In the genomic region with DNA sequence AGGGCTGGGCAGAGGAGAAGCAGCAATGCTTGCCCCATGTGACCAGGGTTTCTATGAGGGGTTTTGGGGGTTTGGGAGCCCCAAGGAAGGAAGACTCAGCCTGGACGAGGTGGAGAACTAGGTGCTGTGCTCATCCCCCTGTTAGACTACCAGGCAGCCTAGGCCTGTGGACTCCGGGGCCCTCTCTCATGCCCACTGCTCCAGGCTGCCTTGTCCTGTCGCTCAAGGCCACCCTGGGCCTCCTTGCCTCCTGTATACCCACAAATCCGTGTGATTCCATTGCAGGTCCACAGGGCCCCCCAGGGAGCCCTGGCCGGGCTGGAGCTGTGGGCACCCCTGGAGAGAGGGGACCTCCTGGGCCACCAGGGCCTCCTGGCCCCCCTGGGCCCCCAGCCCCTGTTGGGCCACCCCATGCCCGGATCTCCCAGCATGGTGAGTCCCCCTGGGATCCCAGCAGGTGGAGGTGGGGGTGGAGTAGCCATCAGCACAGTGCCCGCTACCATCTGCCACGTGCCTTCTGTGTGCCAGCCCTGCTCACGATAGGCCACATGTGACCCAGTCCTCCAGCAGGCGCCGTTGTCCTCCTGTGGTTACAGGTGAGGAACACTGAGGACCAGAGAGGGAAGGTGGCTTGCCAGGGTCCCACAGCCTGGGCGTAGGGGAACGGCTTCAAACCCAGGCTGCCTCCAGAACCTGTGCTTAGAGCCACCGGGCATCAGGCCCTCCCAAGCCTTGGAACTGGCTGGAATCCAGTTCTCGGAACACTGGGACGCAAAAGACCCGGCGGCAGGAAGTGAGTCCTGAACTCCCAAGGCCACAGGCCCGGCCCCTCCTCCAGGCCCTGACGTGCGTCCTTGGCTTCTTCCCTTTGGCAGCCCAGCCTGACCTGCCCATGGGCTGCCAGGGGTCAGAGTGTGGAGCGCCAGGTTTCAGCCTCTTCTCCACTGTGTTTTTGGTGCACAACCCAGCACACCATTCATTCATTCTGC, we compare ENCODE assay signal across 19 cellular contexts. TPM values are rescaled to one million over a fixed set of nuclear protein-coding genes. Genes with fewer than 3 reads are reported as not detected.
DNase-seq lines count a peak whose midpoint lies in the region; ATAC-seq, FAIRE-seq and TF ChIP-seq lines count a peak whose summit lies in the region.
"Had no signal": no experiment of that assay in that cellular context is flagged by ENCODE, and none has a peak within 500 bp of the region (broad histone marks: within the 10 kb centered on the region; RNA-seq: fewer than 3 reads in every experiment).

No MANE protein-coding gene starts in this region.

- H3K4me3 ChIP-seq in SK-N-SH (ENCODE audit: low read depth in 2 of 2, low read length in 1 of 2) (no peak overlapping the region), endothelial cell of umbilical vein (replicated peaks in 1 of 3; ENCODE audit: insufficient read depth in 1 of 3, low read depth in 1 of 3, low read length in 3 of 3) (no peak overlapping the region), liver (ENCODE audit: low read depth in 1 of 3, low read length in 3 of 3) (no peak overlapping the region), thyroid gland (replicated peaks in 1 of 3) (no peak overlapping the region), brain microvascular endothelial cell (ENCODE audit: low read depth, low read length) (no peak overlapping the region)
- H3K4me3 ChIP-seq: ascending aorta, dorsolateral prefrontal cortex, neural progenitor cell had no signal

- H2AFZ ChIP-seq in SK-N-SH (ENCODE audit: low read depth) (no peak overlapping the region), endothelial cell of umbilical vein (ENCODE audit: low read depth, low read length) (peak overlapping the region; percentile 88)
- H2AFZ ChIP-seq: neural progenitor cell had no signal

- no peaks in the 10 kb centered on the region for H3K9me1 ChIP-seq in endothelial cell of umbilical vein (replicated peaks; ENCODE audit: control insufficient read depth, extremely low read depth, insufficient read depth, low read length)

- ATAC-seq in SK-N-SH treated with all-trans-retinoic acid at 6 μM for 48 hours: no peak
- no peak for ATAC-seq in GM18867 (IDR thresholded peaks at IDR 0.05; ENCODE audit: unreplicated experiment)

- TF ChIP-seq POLR2A in endothelial cell of umbilical vein (IDR thresholded peaks at IDR 0.05; ENCODE audit: low read depth, low read length) (no peak), thyroid gland (IDR thresholded peaks at IDR 0.05) (no peak)

- H4K20me1 ChIP-seq in SK-N-SH (ENCODE audit: insufficient read depth): no peaks in the 10 kb centered on the region
- no peaks in the 10 kb centered on the region for H4K20me1 ChIP-seq in endothelial cell of umbilical vein (replicated peaks; ENCODE audit: control insufficient read depth, extremely low read depth, insufficient read depth, low read length)

- H3K4me1 ChIP-seq in SK-N-SH (ENCODE audit: control insufficient read depth in 1 of 2, insufficient read depth in 2 of 2, low read depth in 1 of 2, low read length in 1 of 2): no peaks in the 10 kb centered on the region
- peaks cover 8% of the 10 kb centered on the region for H3K4me1 ChIP-seq in endothelial cell of umbilical vein (ENCODE audit: control insufficient read depth, extremely low read depth, insufficient read depth, low read length)
- H3K4me1 ChIP-seq in liver (ENCODE audit: control insufficient read depth in 4 of 4, insufficient read depth in 4 of 4, low read length in 3 of 4): peaks cover 3 to 17% (median 8%) of the 10 kb centered on the region in 4 donors
- H3K4me1 ChIP-seq in thyroid gland: peaks cover 0 to 8% of the 10 kb centered on the region in 2 donors
- H3K4me1 ChIP-seq: neural progenitor cell had no signal

- H3K4me2 ChIP-seq in SK-N-SH: no peak overlapping the region
- no peak overlapping the region for H3K4me2 ChIP-seq in endothelial cell of umbilical vein (ENCODE audit: insufficient read depth, low read length)
- H3K4me2 ChIP-seq: neural progenitor cell had no signal

- intact Hi-C loops in endothelial cell of umbilical vein (cut with micrococcal nuclease) (no loop called here), thyroid gland (cut with DNase I) (no loop called here)

- TF ChIP-seq RAD21 in SK-N-SH (IDR thresholded peaks at IDR 0.05; ENCODE audit: low read length) (no peak), liver (IDR thresholded peaks at IDR 0.05) (peak in 1 of 2 donors; percentile 54)

- TF ChIP-seq CTCF in SK-N-SH (IDR thresholded peaks at IDR 0.05) (no peak), endothelial cell of umbilical vein (IDR thresholded peaks at IDR 0.05; ENCODE audit: extremely low read depth in 1 of 2, insufficient read depth in 1 of 2, low read depth in 1 of 2, low read length in 2 of 2) (no peak), liver (IDR thresholded peaks at IDR 0.05; ENCODE audit: low read depth, low read length, missing input control) (no peak), thyroid gland (IDR thresholded peaks at IDR 0.05) (no peak), brain microvascular endothelial cell (IDR thresholded peaks at IDR 0.05; ENCODE audit: low read depth, low read length, missing control alignments) (no peak)

- H3K79me2 ChIP-seq in SK-N-SH (ENCODE audit: insufficient read depth) (no peaks in the 10 kb centered on the region), endothelial cell of umbilical vein (ENCODE audit: control insufficient read depth, insufficient read depth, low read length) (no peaks in the 10 kb centered on the region)

- H3K9me2 ChIP-seq in SK-N-SH: no peaks in the 10 kb centered on the region

- POLR2A ChIA-PET in SK-N-SH (lab: Yijun Ruan, JAX) (no interaction called here), endothelial cell of umbilical vein (lab: Charles Lee) (no interaction called here)

- H3K9ac ChIP-seq in SK-N-SH (no peak overlapping the region), endothelial cell of umbilical vein (replicated peaks; ENCODE audit: extremely low read depth, insufficient read depth, low read length) (no peak overlapping the region), liver (ENCODE audit: low read depth in 1 of 2, low read length in 2 of 2) (no peak overlapping the region)
- H3K9ac ChIP-seq: neural progenitor cell had no signal

- in situ Hi-C loops in brain microvascular endothelial cell (cut with HindIII; ENCODE audit: low pct_ligation_motif_present, low sequenced_read_pairs): no loop called here

- peak; percentile 78 for FAIRE-seq in endothelial cell of umbilical vein (lab: Jason Lieb, UNC)
- FAIRE-seq: A204.1, TTC549 had no signal

- dilution Hi-C loops in endothelial cell of umbilical vein (cut with MboI; ENCODE audit: extremely low pct_ligation_motif_present, low sequenced_read_pairs): no loop called here

- H3F3A ChIP-seq in SK-N-SH (replicated peaks; ENCODE audit: insufficient read depth): no peaks in the 10 kb centered on the region

- BruUV-seq in endothelial cell of umbilical vein (replicated peaks; lab: Mats Ljungman, UMichigan): no TSS peak

- no peak for TF ChIP-seq EP300 in SK-N-SH (IDR thresholded peaks at IDR 0.05; ENCODE audit: borderline replicate concordance in 1 of 2, low read depth in 1 of 2, low read length in 1 of 2)

- H3K27ac ChIP-seq in SK-N-SH (ENCODE audit: low read depth in 2 of 2, low read length in 1 of 2) (no peak overlapping the region), endothelial cell of umbilical vein (ENCODE audit: insufficient read depth, low read depth, low read length) (no peak overlapping the region), liver (ENCODE audit: low read depth in 1 of 2, low read length in 2 of 2) (peak overlapping the region; percentile 43 to 72), thyroid gland (no peak overlapping the region), brain microvascular endothelial cell (no peak overlapping the region)
- H3K27ac ChIP-seq: ascending aorta, dorsolateral prefrontal cortex, neural progenitor cell had no signal

- CTCF ChIA-PET in SK-N-SH (lab: Yijun Ruan, JAX): interaction anchor here (1.0 to 6.8 kb wide), 3 partner anchors 13 to 78 kb away, joined by 3 to 42 read pairs (median 3); no protein-coding TSS in a partner anchor
- CTCF ChIA-PET in endothelial cell of umbilical vein (lab: Charles Lee): interaction anchor here (1.8 kb wide), 1 partner anchor 13 kb away, joined by 4 read pairs; no protein-coding TSS in a partner anchor

- H3K27me3 ChIP-seq in SK-N-SH (ENCODE audit: insufficient read depth): no peaks in the 10 kb centered on the region
- no peaks in the 10 kb centered on the region for H3K27me3 ChIP-seq in endothelial cell of umbilical vein (ENCODE audit: control insufficient read depth in 2 of 2, insufficient read depth in 2 of 2, low read length in 2 of 2)
- H3K27me3 ChIP-seq in liver (ENCODE audit: control insufficient read depth in 4 of 4, insufficient read depth in 4 of 4, low read length in 3 of 4): no peaks in the 10 kb centered on the region
- no peaks in the 10 kb centered on the region for H3K27me3 ChIP-seq in thyroid gland
- H3K27me3 ChIP-seq in brain microvascular endothelial cell (replicated peaks): no peaks in the 10 kb centered on the region
- H3K27me3 ChIP-seq: ascending aorta, dorsolateral prefrontal cortex, neural progenitor cell had no signal

- H3K36me3 ChIP-seq in SK-N-SH (replicated peaks in 1 of 2; ENCODE audit: control insufficient read depth in 1 of 2, insufficient read depth in 2 of 2, low read length in 1 of 2) (no peaks in the 10 kb centered on the region), endothelial cell of umbilical vein (ENCODE audit: control insufficient read depth in 2 of 2, extremely low read depth in 1 of 2, insufficient read depth in 2 of 2, low read length in 2 of 2) (no peaks in the 10 kb centered on the region), liver (ENCODE audit: control insufficient read depth in 4 of 4, insufficient read depth in 3 of 4, low read depth in 1 of 4, low read length in 3 of 4) (no peaks in the 10 kb centered on the region), thyroid gland (no peaks in the 10 kb centered on the region), brain microvascular endothelial cell (replicated peaks) (no peaks in the 10 kb centered on the region)
- H3K36me3 ChIP-seq: ascending aorta, neural progenitor cell had no signal

- DNase-seq in SK-N-SH: peak; percentile 20
- DNase-seq in endothelial cell of umbilical vein (ENCODE audit: low read depth, low spot score): peak; percentile 36
- peak; percentile 46 to 48 for DNase-seq in thyroid gland
- DNase-seq in NCI-H2081 (lab: John Stamatoyannopoulos, UW): no peak
- DNase-seq in brain microvascular endothelial cell: no peak
- DNase-seq: activated CD4-positive, alpha-beta memory T cell treated with anti-CD3 and anti-CD28 coated beads, Interleukin-2, amount 10 ng/mL, durations not matched to agents 7 days and 5 days; CD4-positive, CD25-positive, alpha-beta regulatory T cell; dorsolateral prefrontal cortex; mesendoderm; NCI-H1694; NCI-H510A had no signal

- H3K9me3 ChIP-seq in SK-N-SH: no peaks in the 10 kb centered on the region
- no peaks in the 10 kb centered on the region for H3K9me3 ChIP-seq in endothelial cell of umbilical vein (replicated peaks; ENCODE audit: control insufficient read depth, insufficient read depth, low read length)
- no peaks in the 10 kb centered on the region for H3K9me3 ChIP-seq in liver (ENCODE audit: control insufficient read depth in 4 of 4, low read length in 3 of 4)
- H3K9me3 ChIP-seq in thyroid gland: no peaks in the 10 kb centered on the region
- H3K9me3 ChIP-seq: ascending aorta had no signal

- 63% methylated on average over 6 of the region's 22 CpGs for WGBS in SK-N-SH (ENCODE audit: low lambda C conversion rate)
- whole genome bisulfite sequencing in liver: 43% methylated on average over 22 of the region's 22 CpGs
- 70 to 80% methylated on average over 7 to 13 of the region's 22 CpGs for WGBS in thyroid gland, 2 donors

RNA-seq across cellular contexts. Expression of a gene that starts 26.6 kb away (rescaled TPM):
- 0.71 and 1.1 TPM in 2 replicates for polyA plus RNA-seq in SK-N-SH (2012; rRNA removed)
- polyA plus RNA-seq in SK-N-SH (2012; cell fraction: cytosol; rRNA removed): 0.59 and 1.2 TPM in 2 replicates
- polyA plus RNA-seq in SK-N-SH (2012; cell fraction: nucleus; rRNA removed): 0.68 and 1.3 TPM in 2 replicates
- 0.39 and 0.51 TPM in 2 replicates for total RNA-seq in endothelial cell of umbilical vein
- 0.56 and 0.75 TPM in 2 replicates for polyA plus RNA-seq in endothelial cell of umbilical vein
- 0.41 and 0.63 TPM in 2 replicates for polyA plus RNA-seq in endothelial cell of umbilical vein (2011; cell fraction: cytosol; rRNA removed)
- polyA plus RNA-seq in endothelial cell of umbilical vein (2011; cell fraction: nucleus; rRNA removed): 0.61 and 0.84 TPM in 2 replicates
- 0.22 TPM in 1 of 2 replicates, not detected in the other for polyA plus RNA-seq in endothelial cell of umbilical vein (2012)
- polyA minus RNA-seq in endothelial cell of umbilical vein: 0.23 and 0.68 TPM in 2 replicates
- polyA minus RNA-seq in endothelial cell of umbilical vein (2011; cell fraction: cytosol; rRNA and poly(A)+ RNA removed): not detected
- polyA minus RNA-seq in endothelial cell of umbilical vein (2011; cell fraction: nucleus; rRNA and poly(A)+ RNA removed): 0.43 TPM in 1 of 2 replicates, not detected in the other
- 1 to 10 TPM; 1.8 to 8.9 TPM for total RNA-seq in liver
- polyA plus RNA-seq in liver: 1 to 10 TPM in 1 of 2 donors, under 1 TPM in 1; 0.89 to 2.4 TPM
- total RNA-seq in thyroid gland: 10 to 100 TPM; 14.0 to 55.9 (median 19.0) TPM
- total RNA-seq: OCI-LY7 had no signal

RNA-seq across cellular contexts. Expression of a gene that starts 35.5 kb away (rescaled TPM):
- polyA plus RNA-seq in SK-N-SH (2012; rRNA removed) (19.0 and 23.0 TPM in 2 replicates), endothelial cell of umbilical vein (37.2 and 46.0 TPM in 2 replicates), liver (10 to 100 TPM; 14.5 to 26.5 TPM)
- polyA plus RNA-seq in SK-N-SH (2012; cell fraction: cytosol; rRNA removed): 7.0 and 12.1 TPM in 2 replicates
- 47.6 and 71.1 TPM in 2 replicates for polyA plus RNA-seq in SK-N-SH (2012; cell fraction: nucleus; rRNA removed)
- total RNA-seq in endothelial cell of umbilical vein (31.3 and 36.3 TPM in 2 replicates), liver (10 to 100 TPM; 14.3 to 22.1 TPM), thyroid gland (10 to 100 TPM; 27.8 to 54.9 (median 48.9) TPM)
- 22.0 and 32.2 TPM in 2 replicates for polyA plus RNA-seq in endothelial cell of umbilical vein (2011; cell fraction: cytosol; rRNA removed)
- 42.9 and 48.5 TPM in 2 replicates for polyA plus RNA-seq in endothelial cell of umbilical vein (2011; cell fraction: nucleus; rRNA removed)
- polyA plus RNA-seq in endothelial cell of umbilical vein (2012): 17.3 and 17.4 TPM in 2 replicates
- polyA minus RNA-seq in endothelial cell of umbilical vein: 9.3 and 17.8 TPM in 2 replicates
- 8.6 TPM for polyA minus RNA-seq in endothelial cell of umbilical vein (2011; cell fraction: cytosol; rRNA and poly(A)+ RNA removed)
- 10.9 and 15.6 TPM in 2 replicates for polyA minus RNA-seq in endothelial cell of umbilical vein (2011; cell fraction: nucleus; rRNA and poly(A)+ RNA removed)

RNA-seq across cellular contexts. Expression of a gene that starts 35.8 kb away (rescaled TPM):
- 173 and 234 TPM in 2 replicates for polyA plus RNA-seq in SK-N-SH (2012; rRNA removed)
- polyA plus RNA-seq in SK-N-SH (2012; cell fraction: cytosol; rRNA removed): 103 and 111 TPM in 2 replicates
- polyA plus RNA-seq in SK-N-SH (2012; cell fraction: nucleus; rRNA removed): 442 and 643 TPM in 2 replicates
- total RNA-seq in endothelial cell of umbilical vein: 302 and 305 TPM in 2 replicates
- polyA plus RNA-seq in endothelial cell of umbilical vein: 563 and 588 TPM in 2 replicates
- 186 and 237 TPM in 2 replicates for polyA plus RNA-seq in endothelial cell of umbilical vein (2011; cell fraction: cytosol; rRNA removed)
- polyA plus RNA-seq in endothelial cell of umbilical vein (2011; cell fraction: nucleus; rRNA removed): 1,153 and 1,220 TPM in 2 replicates
- polyA plus RNA-seq in endothelial cell of umbilical vein (2012): 226 and 267 TPM in 2 replicates
- 389 and 446 TPM in 2 replicates for polyA minus RNA-seq in endothelial cell of umbilical vein
- 152 TPM for polyA minus RNA-seq in endothelial cell of umbilical vein (2011; cell fraction: cytosol; rRNA and poly(A)+ RNA removed)
- polyA minus RNA-seq in endothelial cell of umbilical vein (2011; cell fraction: nucleus; rRNA and poly(A)+ RNA removed): 257 and 351 TPM in 2 replicates
- total RNA-seq in liver: 100 to 1,000 TPM in 1 of 2 donors, 10 to 100 TPM in 1; 81.0 to 134 TPM
- polyA plus RNA-seq in liver: 10 to 100 TPM; 64.8 to 75.7 TPM
- 100 to 1,000 TPM; 205 to 290 (median 258) TPM for total RNA-seq in thyroid gland

Comparison
In these comparisons a context has a peak if more than half of its experiments do, and no peak if none do; other contexts are left out.
1. DNase-seq: peak in SK-N-SH (single experiment), endothelial cell of umbilical vein (single experiment) and thyroid gland (2 of 2); none in NCI-H2081 (0 of 2) and brain microvascular endothelial cell (single experiment).
2. H3K27ac ChIP-seq: peak in liver (2 of 2); none in SK-N-SH (0 of 2), endothelial cell of umbilical vein (single experiment), thyroid gland (0 of 3) and brain microvascular endothelial cell (single experiment).